In genomic region chr2:170267071-170267470, GRCh38 we compare ENCODE assay signal across 39 cellular contexts.
"Had no signal": no experiment of that assay in that cellular context is flagged by ENCODE, and none has a peak within 500 bp of the region (broad histone marks: within the 10 kb centered on the region; RNA-seq: fewer than 3 reads in every experiment).

No MANE protein-coding gene starts in this region.

- H3K36me3 Mint-ChIP-seq: activated naive CD4-positive, alpha-beta T cell treated with anti-CD3 and anti-CD28 coated beads, Interleukin-2, amount 10 ng/mL, durations not matched to agents 7 days and 5 days; activated naive CD4-positive, alpha-beta T cell treated with anti-CD3 and anti-CD28 coated beads, Interleukin-2, amount 50 U/mL, for 24 hours; activated naive CD8-positive, alpha-beta T cell; activated naive CD8-positive, alpha-beta T cell treated with anti-CD3 and anti-CD28 coated beads for 36 hours; activated naive CD8-positive, alpha-beta T cell treated with anti-CD3 and anti-CD28 coated beads, Interleukin-2, amount 10 ng/mL, durations not matched to agents 7 days and 5 days had no signal

- H3K4me1 Mint-ChIP-seq: activated naive CD4-positive, alpha-beta T cell treated with anti-CD3 and anti-CD28 coated beads, Interleukin-2, amount 10 ng/mL, durations not matched to agents 7 days and 5 days; activated naive CD4-positive, alpha-beta T cell treated with anti-CD3 and anti-CD28 coated beads, Interleukin-2, amount 50 U/mL, for 24 hours; activated naive CD8-positive, alpha-beta T cell treated with anti-CD3 and anti-CD28 coated beads for 36 hours; activated naive CD8-positive, alpha-beta T cell treated with anti-CD3 and anti-CD28 coated beads, Interleukin-2, amount 10 ng/mL, durations not matched to agents 7 days and 5 days; activated naive CD8-positive, alpha-beta T cell treated with anti-CD3 and anti-CD28 coated beads, Interleukin-2, amount 50 U/mL, for 24 hours; activated T-helper 17 cell treated with anti-CD3 and anti-CD28 coated beads, Interleukin-2, amount 50 U/mL, for 72 hours; central memory CD8-positive, alpha-beta T cell had no signal

- H3K27ac Mint-ChIP-seq: activated naive CD4-positive, alpha-beta T cell treated with anti-CD3 and anti-CD28 coated beads for 36 hours; activated naive CD4-positive, alpha-beta T cell treated with anti-CD3 and anti-CD28 coated beads, Interleukin-2, amount 10 ng/mL, durations not matched to agents 7 days and 5 days; activated naive CD4-positive, alpha-beta T cell treated with anti-CD3 and anti-CD28 coated beads, Interleukin-2, amount 50 U/mL, for 24 hours; activated naive CD4-positive, alpha-beta T cell treated with anti-CD3 and anti-CD28 coated beads, Interleukin-2, amount 50 U/mL, for 72 hours; activated naive CD8-positive, alpha-beta T cell; activated naive CD8-positive, alpha-beta T cell treated with anti-CD3 and anti-CD28 coated beads for 36 hours; activated naive CD8-positive, alpha-beta T cell treated with anti-CD3 and anti-CD28 coated beads, Interleukin-2, amount 10 ng/mL, durations not matched to agents 7 days and 5 days; activated naive CD8-positive, alpha-beta T cell treated with anti-CD3 and anti-CD28 coated beads, Interleukin-2, amount 50 U/mL, for 24 hours; activated T-cell treated with anti-CD3 and anti-CD28 coated beads, Interleukin-2, amount 50 U/mL, for 24 hours; activated T-cell treated with anti-CD3 and anti-CD28 coated beads, Interleukin-2, amount 50 U/mL, for 72 hours; activated T-helper 1 cell treated with anti-CD3 and anti-CD28 coated beads, Interleukin-12 subunit alpha, Interleukin-12 subunit beta, Interleukin-2, Interleukin-4 antibody, amounts not matched to agents 30 ng/mL and 10 ng/mL and 1 ng/mL, durations not matched to agents 14 hours and 24 hours and 36 hours; activated T-helper 17 cell treated with anti-CD3 and anti-CD28 coated beads, Interleukin-2, amount 50 U/mL, for 72 hours; activated T-helper 2 cell treated with anti-CD3 and anti-CD28 coated beads, Interferon-gamma antibody, Interleukin-2, Interleukin-4, amounts not matched to agents 10 μg/mL and 5 μg/mL and 100 μg/mL, durations not matched to agents 14 hours and 24 hours and 36 hours; brain had no signal

- H3K4me3 ChIP-seq: adrenal gland, ascending aorta, body of pancreas, breast epithelium, cardiac muscle cell had no signal

- H3K4me1 ChIP-seq: adrenal gland, ascending aorta, body of pancreas, breast epithelium had no signal

- FAIRE-seq: astrocyte, bronchial epithelial cell had no signal

- H3K27ac ChIP-seq: adrenal gland, ascending aorta, body of pancreas, brain microvascular endothelial cell, breast epithelium, cardiac muscle cell had no signal

- H3K9me3 ChIP-seq: adrenal gland, ascending aorta, body of pancreas had no signal

- H3K9me3 Mint-ChIP-seq: activated naive CD4-positive, alpha-beta T cell treated with anti-CD3 and anti-CD28 coated beads, Interleukin-2, amount 10 ng/mL, durations not matched to agents 7 days and 5 days; activated naive CD4-positive, alpha-beta T cell treated with anti-CD3 and anti-CD28 coated beads, Interleukin-2, amount 50 U/mL, for 24 hours; activated naive CD8-positive, alpha-beta T cell treated with anti-CD3 and anti-CD28 coated beads for 36 hours; activated T-helper 1 cell treated with anti-CD3 and anti-CD28 coated beads, Interleukin-12 subunit alpha, Interleukin-12 subunit beta, Interleukin-2, Interleukin-4 antibody, amounts not matched to agents 30 ng/mL and 10 ng/mL and 1 ng/mL, durations not matched to agents 14 hours and 24 hours and 36 hours; activated T-helper 2 cell treated with anti-CD3 and anti-CD28 coated beads, Interferon-gamma antibody, Interleukin-2, Interleukin-4, amounts not matched to agents 10 μg/mL and 5 μg/mL and 100 μg/mL, durations not matched to agents 14 hours and 24 hours and 36 hours; central memory CD8-positive, alpha-beta T cell had no signal

- H3K36me3 ChIP-seq: adrenal gland, ascending aorta, brain microvascular endothelial cell, breast epithelium, cardiac muscle cell had no signal

- H3K27me3 ChIP-seq: adrenal gland, ascending aorta, body of pancreas, brain microvascular endothelial cell, breast epithelium had no signal

- DNase-seq: activated effector memory CD4-positive, alpha-beta T cell treated with anti-CD3 and anti-CD28 coated beads, Interleukin-2, amount 50 U/mL, for 16 hours; activated effector memory CD4-positive, alpha-beta T cell treated with Interleukin-2 at 50 U/mL for 16 hours; activated gamma-delta T cell; activated gamma-delta T cell treated with Interleukin-2 at 50 U/mL for 16 hours; activated naive CD4-positive, alpha-beta T cell; activated naive CD4-positive, alpha-beta T cell treated with anti-CD3 and anti-CD28 coated beads for 36 hours; activated naive CD4-positive, alpha-beta T cell treated with anti-CD3 and anti-CD28 coated beads, Interleukin-2, amount 10 ng/mL, durations not matched to agents 7 days and 5 days; activated naive CD4-positive, alpha-beta T cell treated with anti-CD3 and anti-CD28 coated beads, Interleukin-2, amount 50 U/mL, for 16 hours; activated naive CD4-positive, alpha-beta T cell treated with Interleukin-2 at 50 U/mL for 16 hours; activated naive CD8-positive, alpha-beta T cell treated with anti-CD3 and anti-CD28 coated beads for 36 hours; activated naive CD8-positive, alpha-beta T cell treated with anti-CD3 and anti-CD28 coated beads, Interleukin-2, amount 10 ng/mL, durations not matched to agents 7 days and 5 days; activated naive CD8-positive, alpha-beta T cell treated with anti-CD3 and anti-CD28 coated beads, Interleukin-2, amount 50 U/mL, for 24 hours; activated T-cell treated with anti-CD3 and anti-CD28 coated beads, Interleukin-2, amount 50 U/mL, for 24 hours; activated T-cell treated with anti-CD3 and anti-CD28 coated beads, Interleukin-2, amount 50 U/mL, for 4 hours; activated T-cell treated with anti-CD3 and anti-CD28 coated beads, Interleukin-2, amount 50 U/mL, for 48 hours; activated T-cell treated with anti-CD3 and anti-CD28 coated beads, Interleukin-2, amount 50 U/mL, for 72 hours; adrenal gland; amniotic stem cell; amygdala; anterior cingulate cortex; aorta; body of pancreas; brain microvascular endothelial cell; caudate nucleus; central memory CD4-positive, alpha-beta T cell; cerebellar nuclear complex had no signal

- H3K4me3 Mint-ChIP-seq: activated naive CD4-positive, alpha-beta T cell treated with anti-CD3 and anti-CD28 coated beads for 36 hours; activated naive CD4-positive, alpha-beta T cell treated with anti-CD3 and anti-CD28 coated beads, Interleukin-2, amount 10 ng/mL, durations not matched to agents 7 days and 5 days; activated naive CD4-positive, alpha-beta T cell treated with anti-CD3 and anti-CD28 coated beads, Interleukin-2, amount 50 U/mL, for 24 hours; activated naive CD8-positive, alpha-beta T cell; activated naive CD8-positive, alpha-beta T cell treated with anti-CD3 and anti-CD28 coated beads for 36 hours; activated naive CD8-positive, alpha-beta T cell treated with anti-CD3 and anti-CD28 coated beads, Interleukin-2, amount 10 ng/mL, durations not matched to agents 7 days and 5 days; activated naive CD8-positive, alpha-beta T cell treated with anti-CD3 and anti-CD28 coated beads, Interleukin-2, amount 50 U/mL, for 24 hours; activated T-cell treated with anti-CD3 and anti-CD28 coated beads, Interleukin-2, amount 50 U/mL, for 24 hours; activated T-cell treated with anti-CD3 and anti-CD28 coated beads, Interleukin-2, amount 50 U/mL, for 4 hours; activated T-cell treated with anti-CD3 and anti-CD28 coated beads, Interleukin-2, amount 50 U/mL, for 72 hours; activated T-helper 1 cell treated with anti-CD3 and anti-CD28 coated beads, Interleukin-12 subunit alpha, Interleukin-12 subunit beta, Interleukin-2, Interleukin-4 antibody, amounts not matched to agents 30 ng/mL and 10 ng/mL and 1 ng/mL, durations not matched to agents 14 hours and 24 hours and 36 hours; activated T-helper 17 cell treated with anti-CD3 and anti-CD28 coated beads, Interleukin-2, amount 50 U/mL, for 72 hours; brain; central memory CD8-positive, alpha-beta T cell had no signal

- ATAC-seq: activated naive CD4-positive, alpha-beta T cell treated with anti-CD3 and anti-CD28 coated beads, Interleukin-2, amount 50 U/mL, for 72 hours; activated naive CD8-positive, alpha-beta T cell treated with anti-CD3 and anti-CD28 coated beads, Interleukin-2, amount 50 U/mL, for 24 hours; activated T-cell treated with anti-CD3 and anti-CD28 coated beads, Interleukin-2, amount 50 U/mL, for 4 hours; activated T-cell treated with anti-CD3 and anti-CD28 coated beads, Interleukin-2, amount 50 U/mL, for 72 hours; activated T-helper 17 cell treated with anti-CD3 and anti-CD28 coated beads, Interleukin-2, amount 50 U/mL, for 72 hours; body of pancreas had no signal
